ENCODE assay signal across 22 cellular contexts in genomic region chr1:18336811-18337210, GRCh38.
"Had no signal": no experiment of that assay in that cellular context is flagged by ENCODE, and none has a peak within 500 bp of the region (broad histone marks: within the 10 kb centered on the region; RNA-seq: fewer than 3 reads in every experiment).

No MANE protein-coding gene starts in this region.

- FAIRE-seq: K562 had no signal

- ATAC-seq: K562, T-cell had no signal

- DNase-seq: Kasumi-1; MM.1S; NCI-H1105; NCI-H1417; NCI-H1436 treated with DMSO at 0.1 percent for 48 hours; NCI-H1694; NCI-H187 treated with DMSO at 0.1 percent for 48 hours; NCI-H2029 treated with DMSO at 0.1 percent for 48 hours; NCI-H2107; NCI-H2227 treated with DMSO at 0.1 percent for 48 hours; NCI-H524; NCI-H526 treated with DMSO at 0.1 percent for 48 hours; NCI-H748 treated with DMSO at 0.1 percent for 48 hours; NK-92 treated with Interleukin-12 subunit alpha and Interleukin-12 subunit beta, amount 100 ng/mL, for 24 hours; OCI-M1; PC-9; Peyer's patch; SHP77; SK-N-SH; SW 1271; T-cell had no signal
